1 cellular context compared by ENCODE assay signal in the genomic region with DNA sequence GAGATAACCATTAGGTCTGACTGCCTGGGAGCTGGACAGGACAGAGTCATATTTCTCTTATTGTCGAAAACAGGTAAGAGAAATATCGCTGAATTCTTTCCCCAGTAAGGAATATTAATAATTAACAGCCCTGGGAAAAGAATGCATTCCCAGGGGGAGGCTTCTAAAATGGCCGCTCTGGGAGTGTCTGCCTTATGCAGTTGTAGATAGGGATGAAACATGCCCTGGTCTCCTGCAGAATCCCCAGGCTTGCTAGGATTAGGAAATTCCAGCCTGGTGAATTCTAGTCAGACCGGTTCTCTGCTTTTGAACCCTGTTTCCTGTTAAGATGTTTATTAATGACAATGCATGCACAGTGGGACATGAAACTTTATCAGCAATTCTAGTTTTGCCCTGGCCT.
A peak's percentile ranks its signal among the peaks of the same experiment; 100 is the strongest.
TF ChIP-seq lines count a peak whose summit lies in the region.

No MANE protein-coding gene starts in this region.

TF ChIP-seq in GM23338, 12 proteins besides CTCF, POLR2A, EP300 and RAD21:
- TF ChIP-seq, protein P1, sequence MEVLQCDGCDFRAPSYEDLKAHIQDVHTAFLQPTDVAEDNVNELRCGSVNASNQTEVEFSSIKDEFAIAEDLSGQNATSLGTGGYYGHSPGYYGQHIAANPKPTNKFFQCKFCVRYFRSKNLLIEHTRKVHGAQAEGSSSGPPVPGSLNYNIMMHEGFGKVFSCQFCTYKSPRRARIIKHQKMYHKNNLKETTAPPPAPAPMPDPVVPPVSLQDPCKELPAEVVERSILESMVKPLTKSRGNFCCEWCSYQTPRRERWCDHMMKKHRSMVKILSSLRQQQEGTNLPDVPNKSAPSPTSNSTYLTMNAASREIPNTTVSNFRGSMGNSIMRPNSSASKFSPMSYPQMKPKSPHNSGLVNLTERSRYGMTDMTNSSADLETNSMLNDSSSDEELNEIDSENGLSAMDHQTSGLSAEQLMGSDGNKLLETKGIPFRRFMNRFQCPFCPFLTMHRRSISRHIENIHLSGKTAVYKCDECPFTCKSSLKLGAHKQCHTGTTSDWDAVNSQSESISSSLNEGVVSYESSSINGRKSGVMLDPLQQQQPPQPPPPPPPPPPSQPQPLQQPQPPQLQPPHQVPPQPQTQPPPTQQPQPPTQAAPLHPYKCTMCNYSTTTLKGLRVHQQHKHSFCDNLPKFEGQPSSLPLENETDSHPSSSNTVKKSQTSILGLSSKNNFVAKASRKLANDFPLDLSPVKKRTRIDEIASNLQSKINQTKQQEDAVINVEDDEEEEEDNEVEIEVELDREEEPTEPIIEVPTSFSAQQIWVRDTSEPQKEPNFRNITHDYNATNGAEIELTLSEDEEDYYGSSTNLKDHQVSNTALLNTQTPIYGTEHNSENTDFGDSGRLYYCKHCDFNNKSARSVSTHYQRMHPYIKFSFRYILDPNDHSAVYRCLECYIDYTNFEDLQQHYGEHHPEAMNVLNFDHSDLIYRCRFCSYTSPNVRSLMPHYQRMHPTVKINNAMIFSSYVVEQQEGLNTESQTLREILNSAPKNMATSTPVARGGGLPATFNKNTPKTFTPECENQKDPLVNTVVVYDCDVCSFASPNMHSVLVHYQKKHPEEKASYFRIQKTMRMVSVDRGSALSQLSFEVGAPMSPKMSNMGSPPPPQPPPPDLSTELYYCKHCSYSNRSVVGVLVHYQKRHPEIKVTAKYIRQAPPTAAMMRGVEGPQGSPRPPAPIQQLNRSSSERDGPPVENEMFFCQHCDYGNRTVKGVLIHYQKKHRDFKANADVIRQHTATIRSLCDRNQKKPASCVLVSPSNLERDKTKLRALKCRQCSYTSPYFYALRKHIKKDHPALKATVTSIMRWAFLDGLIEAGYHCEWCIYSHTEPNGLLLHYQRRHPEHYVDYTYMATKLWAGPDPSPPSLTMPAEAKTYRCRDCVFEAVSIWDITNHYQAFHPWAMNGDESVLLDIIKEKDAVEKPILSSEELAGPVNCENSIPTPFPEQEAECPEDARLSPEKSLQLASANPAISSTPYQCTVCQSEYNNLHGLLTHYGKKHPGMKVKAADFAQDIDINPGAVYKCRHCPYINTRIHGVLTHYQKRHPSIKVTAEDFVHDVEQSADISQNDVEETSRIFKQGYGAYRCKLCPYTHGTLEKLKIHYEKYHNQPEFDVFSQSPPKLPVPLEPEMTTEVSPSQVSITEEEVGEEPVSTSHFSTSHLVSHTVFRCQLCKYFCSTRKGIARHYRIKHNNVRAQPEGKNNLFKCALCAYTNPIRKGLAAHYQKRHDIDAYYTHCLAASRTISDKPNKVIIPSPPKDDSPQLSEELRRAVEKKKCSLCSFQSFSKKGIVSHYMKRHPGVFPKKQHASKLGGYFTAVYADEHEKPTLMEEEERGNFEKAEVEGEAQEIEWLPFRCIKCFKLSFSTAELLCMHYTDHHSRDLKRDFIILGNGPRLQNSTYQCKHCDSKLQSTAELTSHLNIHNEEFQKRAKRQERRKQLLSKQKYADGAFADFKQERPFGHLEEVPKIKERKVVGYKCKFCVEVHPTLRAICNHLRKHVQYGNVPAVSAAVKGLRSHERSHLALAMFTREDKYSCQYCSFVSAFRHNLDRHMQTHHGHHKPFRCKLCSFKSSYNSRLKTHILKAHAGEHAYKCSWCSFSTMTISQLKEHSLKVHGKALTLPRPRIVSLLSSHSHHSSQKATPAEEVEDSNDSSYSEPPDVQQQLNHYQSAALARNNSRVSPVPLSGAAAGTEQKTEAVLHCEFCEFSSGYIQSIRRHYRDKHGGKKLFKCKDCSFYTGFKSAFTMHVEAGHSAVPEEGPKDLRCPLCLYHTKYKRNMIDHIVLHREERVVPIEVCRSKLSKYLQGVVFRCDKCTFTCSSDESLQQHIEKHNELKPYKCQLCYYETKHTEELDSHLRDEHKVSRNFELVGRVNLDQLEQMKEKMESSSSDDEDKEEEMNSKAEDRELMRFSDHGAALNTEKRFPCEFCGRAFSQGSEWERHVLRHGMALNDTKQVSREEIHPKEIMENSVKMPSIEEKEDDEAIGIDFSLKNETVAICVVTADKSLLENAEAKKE (CRISPR knock-in tag; IDR thresholded peaks at IDR 0.05), result 0 out of 2 replicates have a peak, but pooled peaks have one; percentile 45
- TF ChIP-seq CREB1 (CRISPR knock-in tag; IDR thresholded peaks at IDR 0.05; ENCODE audit: low read depth) (peak; percentile 17; the same call in 1 of the 2 replicates), ZNF331 (CRISPR knock-in tag; IDR thresholded peaks at IDR 0.05; ENCODE audit: low read depth) (peak; percentile 43; the same call in 1 of the 2 replicates)
